Comparison of ENCODE assay signal across 7 cellular contexts in the genomic region with DNA sequence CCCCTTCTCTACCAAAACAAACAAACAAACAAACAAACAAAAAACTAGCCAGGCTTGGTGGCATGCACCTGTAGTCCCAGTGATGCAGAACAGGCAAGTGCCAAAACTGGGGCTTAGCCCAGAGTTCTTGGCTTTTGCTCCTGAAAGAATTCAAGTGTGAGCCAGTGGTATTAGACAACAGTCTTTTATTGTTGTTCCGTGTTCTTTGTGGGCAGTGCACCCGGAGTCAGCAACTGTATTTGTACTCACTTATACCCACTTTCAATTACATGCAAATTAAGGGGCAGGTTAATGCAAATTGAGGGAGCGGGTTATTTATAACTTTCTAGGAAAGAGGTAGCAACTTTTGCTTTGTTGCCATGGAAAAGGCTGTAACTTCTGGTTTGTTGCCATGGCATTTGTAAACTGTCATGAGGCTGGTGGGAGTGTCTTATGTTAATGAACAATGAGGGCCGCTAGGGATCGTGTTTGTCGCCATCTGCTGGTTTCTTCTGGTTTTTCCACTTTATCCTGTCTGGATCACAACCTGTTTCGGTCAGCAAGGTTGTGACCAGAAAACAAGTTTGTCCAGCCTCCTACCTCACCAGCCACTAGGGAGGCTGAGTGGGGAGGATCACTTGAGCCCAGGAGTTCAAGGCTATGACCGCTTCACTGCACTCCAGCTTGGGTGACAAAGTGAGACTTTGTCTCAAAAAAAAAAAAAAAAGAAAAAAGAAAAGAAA.
DNase-seq lines count a peak whose midpoint lies in the region; ATAC-seq, FAIRE-seq and TF ChIP-seq lines count a peak whose summit lies in the region.

No MANE protein-coding gene starts in this region.

- H3K4me3 Mint-ChIP-seq in astrocyte (ENCODE audit: unreplicated experiment), result no peak overlapping the region

- no TSS peak for BruUV-seq in PC-9 (replicated peaks; lab: Mats Ljungman, UMichigan)

- H3K4me1 ChIP-seq in PC-9 (replicated peaks; ENCODE audit: insufficient read depth) (peaks cover 8% of the 10 kb centered on the region; the same call in 1 of the 2 replicates), astrocyte (ENCODE audit: insufficient read depth, low read length) (no peaks in the 10 kb centered on the region), testis (no peaks in the 10 kb centered on the region)

- 0 out of 2 replicates have a peak, but pooled peaks cover 4% of the 10 kb centered on the region for H3K9me3 ChIP-seq in PC-9 (ENCODE audit: insufficient read depth, low read depth)
- H3K9me3 ChIP-seq in astrocyte (ENCODE audit: insufficient read depth, low read depth, low read length), result no peaks in the 10 kb centered on the region
- H3K9me3 ChIP-seq in testis, result no peaks in the 10 kb centered on the region

- no peaks in the 10 kb centered on the region for H3K79me2 ChIP-seq in PC-9 (ENCODE audit: low read depth)
- H3K79me2 ChIP-seq in astrocyte (ENCODE audit: insufficient read depth, low read length), result no peaks in the 10 kb centered on the region

- H3K9ac ChIP-seq in astrocyte (ENCODE audit: low read length), result no peak overlapping the region

- H4K20me1 ChIP-seq in PC-9 (ENCODE audit: insufficient read depth) (no peaks in the 10 kb centered on the region), astrocyte (ENCODE audit: insufficient read depth, low read length) (no peaks in the 10 kb centered on the region)

- TF ChIP-seq CTCF in PC-9 (conservative IDR thresholded peaks at IDR 0.05), result peak; percentile 70
- TF ChIP-seq CTCF in astrocyte (IDR thresholded peaks at IDR 0.05; ENCODE audit: insufficient read depth, low read depth, low read length), result peak; percentile 41
- peak; percentile 56 for TF ChIP-seq CTCF in kidney epithelial cell (IDR thresholded peaks at IDR 0.05; ENCODE audit: insufficient read depth, low read length, poor library complexity, severe bottlenecking)
- TF ChIP-seq CTCF in testis (IDR thresholded peaks at IDR 0.05), result peak in 2 of 3 experiments; percentile 24 to 27

- DNase-seq in EH (ENCODE audit: low read depth) (peak; percentile 78), PC-9 (peak; percentile 53 to 81), astrocyte (ENCODE audit: low read depth) (peak; percentile 77), kidney epithelial cell (ENCODE audit: low read depth) (peak; percentile 47), testis (peak; percentile 57)

- H3K27ac ChIP-seq in PC-9, result peak overlapping the region; percentile 16; the same call in 1 of the 2 replicates
- H3K27ac ChIP-seq in astrocyte (ENCODE audit: low read depth, low read length), result no peak overlapping the region
- no peak overlapping the region for H3K27ac ChIP-seq in testis

- intact Hi-C loops in PC-9 (cut with micrococcal nuclease; ENCODE audit: unreplicated experiment) (loop anchor here (1.0 to 10.0 kb wide), 3 partner anchors 33 to 146 kb away; no protein-coding TSS in a partner anchor), testis (cut with DNase I; ENCODE audit: low total_unique reads) (no loop called here)

- H3K36me3 ChIP-seq in PC-9 (ENCODE audit: low read depth), result no peaks in the 10 kb centered on the region
- H3K36me3 ChIP-seq in astrocyte (ENCODE audit: insufficient read depth, low read length), result no peaks in the 10 kb centered on the region
- no peaks in the 10 kb centered on the region for H3K36me3 ChIP-seq in kidney epithelial cell (ENCODE audit: control insufficient read depth, insufficient read depth, low read length)
- no peaks in the 10 kb centered on the region for H3K36me3 ChIP-seq in testis (ENCODE audit: low read depth, missing control alignments)

- no peak overlapping the region for H3K4me3 ChIP-seq in PC-9
- H3K4me3 ChIP-seq in astrocyte (ENCODE audit: insufficient read depth, low read depth, low read length), result no peak overlapping the region
- no peak overlapping the region for H3K4me3 ChIP-seq in kidney epithelial cell (ENCODE audit: low read depth, low read length)
- H3K4me3 ChIP-seq in testis, result no peak overlapping the region

- no peaks in the 10 kb centered on the region for H3K27me3 Mint-ChIP-seq in astrocyte (ENCODE audit: low read depth, unreplicated experiment)

- TF ChIP-seq POLR2A in testis (IDR thresholded peaks at IDR 0.05), result no peak

- no peaks in the 10 kb centered on the region for H3K9me2 ChIP-seq in PC-9 (ENCODE audit: insufficient read depth)

- no peak overlapping the region for H3K27ac Mint-ChIP-seq in astrocyte (ENCODE audit: unreplicated experiment)

- 0 out of 2 replicates have a peak overlapping the region, but pooled peaks have one; percentile 13 for H3K4me2 ChIP-seq in PC-9
- H3K4me2 ChIP-seq in astrocyte (ENCODE audit: low read length), result peak overlapping the region; percentile 40

- H3K4me1 Mint-ChIP-seq in astrocyte (ENCODE audit: low read depth, unreplicated experiment), result peaks cover 6% of the 10 kb centered on the region

- no peaks in the 10 kb centered on the region for H3K9me3 Mint-ChIP-seq in astrocyte (ENCODE audit: unreplicated experiment)

- ATAC-seq in GM19351 (IDR thresholded peaks at IDR 0.05; ENCODE audit: unreplicated experiment), result peak; percentile 94
- ATAC-seq in HG03558 (IDR thresholded peaks at IDR 0.05; ENCODE audit: extremely low read depth, unreplicated experiment), result peak; percentile 66

- H3F3A ChIP-seq in PC-9 (ENCODE audit: insufficient read depth, low read depth), result peaks cover 5% of the 10 kb centered on the region; the same call in 1 of the 2 replicates

- H2AFZ ChIP-seq in PC-9 (no peak overlapping the region), astrocyte (ENCODE audit: low read depth, low read length) (no peak overlapping the region)

- H3K27me3 ChIP-seq in PC-9 (ENCODE audit: insufficient read depth, low read depth) (no peaks in the 10 kb centered on the region), astrocyte (ENCODE audit: insufficient read depth, low read length) (no peaks in the 10 kb centered on the region), kidney epithelial cell (ENCODE audit: control insufficient read depth, insufficient read depth, low read length) (no peaks in the 10 kb centered on the region), testis (no peaks in the 10 kb centered on the region)

- FAIRE-seq in astrocyte (lab: Jason Lieb, UNC), result peak; percentile 100

- POLR2A ChIA-PET in PC-9 (lab: Charles Lee; ENCODE audit: unreplicated experiment), result no interaction called here

- H3K36me3 Mint-ChIP-seq in astrocyte (ENCODE audit: low read depth, unreplicated experiment), result no peaks in the 10 kb centered on the region

- CTCF ChIA-PET in PC-9 (lab: Charles Lee), result no interaction called here

- WGBS in testis, 2 donors, result 52 to 57% methylated on average over 4 to 8 of the region's 8 CpGs
